ENCODE assay signal across 8 cellular contexts in genomic region chr20:50460608-50461268, GRCh38. TPM values are rescaled to one million over a fixed set of nuclear protein-coding genes. Genes with fewer than 3 reads are reported as not detected.
DNase-seq lines count a peak whose midpoint lies in the region; ATAC-seq, FAIRE-seq and TF ChIP-seq lines count a peak whose summit lies in the region.

No MANE protein-coding gene starts in this region.

- H3K4me3 ChIP-seq in kidney (ENCODE audit: low read length in 2 of 2) = no peak overlapping the region

- H3K27me3 Mint-ChIP-seq in CD14-positive monocyte (ENCODE audit: low read depth in 3 of 3) = peaks cover 0 to 3% (median 2%) of the 10 kb centered on the region in 3 donors
- no peaks in the 10 kb centered on the region for H3K27me3 Mint-ChIP-seq in MCF 10A (ENCODE audit: insufficient read depth, unreplicated experiment)

- POLR2A ChIA-PET in MCF 10A (lab: Yijun Ruan, JAX) = interaction anchor here (0.6 to 5.2 kb wide), 7 partner anchors 38 to 385 kb away, joined by 3 to 64 read pairs (median 5); no protein-coding TSS in a partner anchor

- TF ChIP-seq CTCF in CD14-positive monocyte (IDR thresholded peaks at IDR 0.05) (peak; percentile 95), VCaP (conservative IDR thresholded peaks at IDR 0.05) (peak; percentile 83), MCF 10A (IDR thresholded peaks at IDR 0.05; ENCODE audit: unreplicated experiment) (peak; percentile 94), kidney (IDR thresholded peaks at IDR 0.05; ENCODE audit: borderline replicate concordance, extremely low read depth, insufficient read depth) (peak; percentile 94)

- DNase-seq in CD14-positive monocyte (ENCODE audit: low spot score) = peak; percentile 90
- peak; percentile 82 for DNase-seq in GOT3 (lab: John Stamatoyannopoulos, UW)
- peak; percentile 18 for DNase-seq in NCI-H1694 treated with DMSO at 0.1 percent for 48 hours (lab: John Stamatoyannopoulos, UW)
- peak; percentile 91 for DNase-seq in MCF 10A (ENCODE audit: unreplicated experiment)
- DNase-seq in kidney = peak; percentile 94
- peak; percentile 55 to 75 for DNase-seq in stimulated activated CD4-positive, alpha-beta T cell treated with anti-CD3 and anti-CD28 coated beads, Interleukin-1b, Interleukin-23, amount 100 ng/mL, for 1 hour (ENCODE audit: low read depth in 2 of 2)

- H3K4me1 Mint-ChIP-seq in CD14-positive monocyte (peaks cover 59% of the 10 kb centered on the region), MCF 10A (ENCODE audit: insufficient read depth, unreplicated experiment) (peaks cover 23% of the 10 kb centered on the region)

- H3K4me3 Mint-ChIP-seq in CD14-positive monocyte (peak overlapping the region in 1 of 2 donors; percentile 53), MCF 10A (ENCODE audit: unreplicated experiment) (peak overlapping the region; percentile 32)

- peak overlapping the region; percentile 58 to 81 (median 73) for H3K27ac Mint-ChIP-seq in CD14-positive monocyte
- H3K27ac Mint-ChIP-seq in MCF 10A (ENCODE audit: low read depth, unreplicated experiment) = peak overlapping the region; percentile 84

- H3K9me3 Mint-ChIP-seq in CD14-positive monocyte (peaks cover 0 to 5% (median 0%) of the 10 kb centered on the region in 7 donors), MCF 10A (ENCODE audit: unreplicated experiment) (peaks cover 10% of the 10 kb centered on the region)

- H3K36me3 Mint-ChIP-seq in CD14-positive monocyte = peaks cover 0 to 12% of the 10 kb centered on the region in 2 donors
- no peaks in the 10 kb centered on the region for H3K36me3 Mint-ChIP-seq in MCF 10A (ENCODE audit: insufficient read depth, unreplicated experiment)

- intact Hi-C loops in CD14-positive monocyte (cut with micrococcal nuclease) = loop anchor here (2.0 to 10.0 kb wide), 4 partner anchors 188 to 346 kb away; partner anchors contain the start of gene UBE2V1 (in 1 of the 2)
- intact Hi-C loops in MCF 10A (cut with micrococcal nuclease) = loop anchor here (1.0 to 10.0 kb wide), 6 partner anchors 58 to 274 kb away; partner anchors contain the start of gene CEBPB
- intact Hi-C loops in kidney (cut with DNase I) = no loop called here

- CTCF ChIA-PET in MCF 10A (lab: Yijun Ruan, JAX) = interaction anchor here (0.6 to 10.7 kb wide), 18 partner anchors 10 to 375 kb away, joined by 3 to 295 read pairs (median 4); partner anchors contain the start of gene CEBPB

- H3K9ac ChIP-seq in kidney (ENCODE audit: low read length in 2 of 2) = no peak overlapping the region

- H3K27ac ChIP-seq in VCaP = no peak overlapping the region
- no peak overlapping the region for H3K27ac ChIP-seq in kidney (ENCODE audit: low read depth in 2 of 2, low read length in 2 of 2)

- no peaks in the 10 kb centered on the region for H3K36me3 ChIP-seq in kidney (ENCODE audit: control insufficient read depth in 1 of 2, insufficient read depth in 2 of 2, low read length in 2 of 2)

- peaks cover 0 to 2% of the 10 kb centered on the region in 2 donors for H3K4me1 ChIP-seq in kidney (ENCODE audit: control insufficient read depth in 1 of 2, insufficient read depth in 1 of 2, low read depth in 1 of 2, low read length in 2 of 2)

- ATAC-seq in HG03175 (IDR thresholded peaks at IDR 0.05; ENCODE audit: unreplicated experiment) = no peak

- no peak for FAIRE-seq in kidney (lab: Jason Lieb, UNC)

- BruUV-seq in MCF 10A (replicated peaks; lab: Mats Ljungman, UMichigan) = no TSS peak

- H3K9me3 ChIP-seq in kidney (ENCODE audit: control insufficient read depth in 1 of 2, low read length in 2 of 2) = no peaks in the 10 kb centered on the region

RNA-seq across cellular contexts. Expression of gene PTPN1, which starts 49.4 kb away (rescaled TPM):
- 10 to 100 TPM; 12.4 to 19.1 TPM for polyA plus RNA-seq in CD14-positive monocyte
- 56.4 and 63.0 TPM in 2 replicates for total RNA-seq in MCF 10A (2022)
- 80.4 TPM for total RNA-seq in kidney
- 29.6 TPM for polyA plus RNA-seq in kidney (ENCODE audit: insufficient read depth, low read depth, low replicate concordance)

Comparison
In these comparisons a context has a peak if more than half of its experiments do, and no peak if none do; other contexts are left out.
1. DNase-seq: peak in every context shown above with its lines; median percentile 94 in kidney; 91 in MCF 10A; 90 in CD14-positive monocyte; 82 in GOT3; 65 in stimulated activated CD4-positive, alpha-beta T cell treated with anti-CD3 and anti-CD28 coated beads, Interleukin-1b, Interleukin-23, amount 100 ng/mL, for 1 hour; 18 in NCI-H1694 treated with DMSO at 0.1 percent for 48 hours.